Comparison of ENCODE assay signal across 11 cellular contexts in genomic region chr16:89685916-89686315, GRCh38. TPM values are rescaled to one million over a fixed set of nuclear protein-coding genes. Genes with fewer than 3 reads are reported as not detected.
DNase-seq lines count a peak whose midpoint lies in the region; ATAC-seq and TF ChIP-seq lines count a peak whose summit lies in the region.
"Had no signal": no experiment of that assay in that cellular context is flagged by ENCODE, and none has a peak within 500 bp of the region (broad histone marks: within the 10 kb centered on the region; RNA-seq: fewer than 3 reads in every experiment).

No MANE protein-coding gene starts in this region.

- H3K4me2 ChIP-seq in mammary epithelial cell (ENCODE audit: insufficient read depth, low read depth, low read length), result no peak overlapping the region

- H3K79me2 ChIP-seq in mammary epithelial cell (ENCODE audit: insufficient read depth, low read length), result peaks cover 32% of the 10 kb centered on the region

- H2AFZ ChIP-seq in mammary epithelial cell (ENCODE audit: low read depth, low read length), result no peak overlapping the region

- no peaks in the 10 kb centered on the region for H3K9me3 Mint-ChIP-seq in MCF 10A (ENCODE audit: unreplicated experiment)
- peaks cover 5% of the 10 kb centered on the region for H3K9me3 Mint-ChIP-seq in activated T-helper 1 cell treated with anti-CD3 and anti-CD28 coated beads, Interleukin-12 subunit alpha, Interleukin-12 subunit beta, Interleukin-2, Interleukin-4 antibody, amounts not matched to agents 30 ng/mL and 10 ng/mL and 1 ng/mL, durations not matched to agents 14 hours and 24 hours and 36 hours
- no peaks in the 10 kb centered on the region for H3K9me3 Mint-ChIP-seq in type B pancreatic cell

- H3K27ac Mint-ChIP-seq in MCF 10A (ENCODE audit: low read depth, unreplicated experiment), result peak overlapping the region; percentile 91
- peak overlapping the region; percentile 52 for H3K27ac Mint-ChIP-seq in activated T-helper 1 cell treated with anti-CD3 and anti-CD28 coated beads, Interleukin-12 subunit alpha, Interleukin-12 subunit beta, Interleukin-2, Interleukin-4 antibody, amounts not matched to agents 30 ng/mL and 10 ng/mL and 1 ng/mL, durations not matched to agents 14 hours and 24 hours and 36 hours
- H3K27ac Mint-ChIP-seq in type B pancreatic cell, result no peak overlapping the region

- CTCF ChIA-PET in MCF 10A (lab: Yijun Ruan, JAX), result interaction anchor here (0.6 to 1.0 kb wide), 2 partner anchors 14 to 235 kb away, joined by 3 to 4 read pairs; no protein-coding TSS in a partner anchor
- CTCF ChIA-PET in mammary epithelial cell (lab: Charles Lee; ENCODE audit: low non-redundant PET), result no interaction called here

- WGBS in mammary epithelial cell (ENCODE audit: low coverage, missing lambda C conversion rate), result 50% methylated on average over 1 of the region's 1 CpG

- H3K27ac ChIP-seq in mammary epithelial cell (ENCODE audit: insufficient read depth, low read depth, low read length), result no peak overlapping the region
- no peak overlapping the region for H3K27ac ChIP-seq in lower lobe of right lung
- no peak overlapping the region for H3K27ac ChIP-seq in gastrocnemius medialis

- no peaks in the 10 kb centered on the region for H4K20me1 ChIP-seq in mammary epithelial cell (ENCODE audit: insufficient read depth, low read length)

- dilution Hi-C loops in mammary epithelial cell (cut with HindIII; ENCODE audit: low sequenced_read_pairs), result loop anchor here (5.0 kb wide), 6 partner anchors 44 to 239 kb away; partner anchors contain the start of genes DPEP1 and RPL13

- no peak overlapping the region for H3K9ac ChIP-seq in mammary epithelial cell (ENCODE audit: insufficient read depth, low read length)

- H3K4me1 ChIP-seq in mammary epithelial cell (ENCODE audit: insufficient read depth, low read length) (peaks cover 5% of the 10 kb centered on the region), lower lobe of right lung (peaks cover 11% of the 10 kb centered on the region), gastrocnemius medialis (peaks cover 11 to 19% of the 10 kb centered on the region in 2 donors)

- H3K27me3 Mint-ChIP-seq in MCF 10A (ENCODE audit: insufficient read depth, unreplicated experiment) (no peaks in the 10 kb centered on the region), type B pancreatic cell (no peaks in the 10 kb centered on the region)
- H3K27me3 Mint-ChIP-seq in activated T-helper 1 cell treated with anti-CD3 and anti-CD28 coated beads, Interleukin-12 subunit alpha, Interleukin-12 subunit beta, Interleukin-2, Interleukin-4 antibody, amounts not matched to agents 30 ng/mL and 10 ng/mL and 1 ng/mL, durations not matched to agents 14 hours and 24 hours and 36 hours (ENCODE audit: insufficient read depth), result no peaks in the 10 kb centered on the region

- intact Hi-C loops in MCF 10A (cut with micrococcal nuclease) (no loop called here), mammary epithelial cell (cut with micrococcal nuclease) (no loop called here), lower lobe of right lung (cut with DNase I) (no loop called here), gastrocnemius medialis (cut with DNase I; ENCODE audit: low total_unique reads) (loop anchor here (1.0 kb wide), 3 partner anchors 14 to 35 kb away; partner anchors contain the start of genes CHMP1A, SPATA33 and ZNF276)
- intact Hi-C loops in activated T-helper 1 cell treated with anti-CD3 and anti-CD28 coated beads, Interleukin-12 subunit alpha, Interleukin-12 subunit beta, Interleukin-2, Interleukin-4 antibody, amounts not matched to agents 30 ng/mL and 10 ng/mL and 1 ng/mL, durations not matched to agents 14 hours and 24 hours and 36 hours (cut with micrococcal nuclease), result loop anchor here (1.0 kb wide), 3 partner anchors 14 to 28 kb away; no protein-coding TSS in a partner anchor

- H3K36me3 Mint-ChIP-seq in MCF 10A (ENCODE audit: insufficient read depth, unreplicated experiment) (peaks cover 20% of the 10 kb centered on the region), type B pancreatic cell (peaks cover 18% of the 10 kb centered on the region)
- peaks cover 14% of the 10 kb centered on the region for H3K36me3 Mint-ChIP-seq in activated T-helper 1 cell treated with anti-CD3 and anti-CD28 coated beads, Interleukin-12 subunit alpha, Interleukin-12 subunit beta, Interleukin-2, Interleukin-4 antibody, amounts not matched to agents 30 ng/mL and 10 ng/mL and 1 ng/mL, durations not matched to agents 14 hours and 24 hours and 36 hours (ENCODE audit: low read depth)

- no peak for ATAC-seq in lower lobe of right lung
- ATAC-seq in HG02610 (IDR thresholded peaks at IDR 0.05; ENCODE audit: unreplicated experiment), result no peak
- ATAC-seq in gastrocnemius medialis, result no peak

- POLR2A ChIA-PET in MCF 10A (lab: Yijun Ruan, JAX), result interaction anchor here (0.7 to 2.5 kb wide), 11 partner anchors 8 to 238 kb away, joined by 3 to 24 read pairs (median 9); partner anchors contain the start of genes CHMP1A, CPNE7, SPATA2L and SPATA33

- TF ChIP-seq POLR2A in gastrocnemius medialis (IDR thresholded peaks at IDR 0.05), result no peak

- H3K9me3 ChIP-seq in mammary epithelial cell (replicated peaks; ENCODE audit: insufficient read depth, low read length) (no peaks in the 10 kb centered on the region), lower lobe of right lung (no peaks in the 10 kb centered on the region), gastrocnemius medialis (no peaks in the 10 kb centered on the region)
- H3K9me3 ChIP-seq: pancreas, testis had no signal

- in situ Hi-C loops in mammary epithelial cell (cut with MboI; ENCODE audit: low sequenced_read_pairs in 2 of 2) (no loop called here), gastrocnemius medialis (cut with MboI; ENCODE audit: low sequenced_read_pairs in 4 of 4) (no loop called here)

- H3K4me1 Mint-ChIP-seq in MCF 10A (ENCODE audit: insufficient read depth, unreplicated experiment) (peaks cover 6% of the 10 kb centered on the region), type B pancreatic cell (ENCODE audit: unreplicated experiment) (peaks cover 9% of the 10 kb centered on the region)
- H3K4me1 Mint-ChIP-seq in activated T-helper 1 cell treated with anti-CD3 and anti-CD28 coated beads, Interleukin-12 subunit alpha, Interleukin-12 subunit beta, Interleukin-2, Interleukin-4 antibody, amounts not matched to agents 30 ng/mL and 10 ng/mL and 1 ng/mL, durations not matched to agents 14 hours and 24 hours and 36 hours (ENCODE audit: low read depth), result peaks cover 6% of the 10 kb centered on the region

- no TSS peak for BruUV-seq in MCF 10A (replicated peaks; lab: Mats Ljungman, UMichigan)
- no TSS peak for BruUV-seq in mammary epithelial cell (replicated peaks; lab: Mats Ljungman, UMichigan)

- H3K4me3 Mint-ChIP-seq in MCF 10A (ENCODE audit: unreplicated experiment) (peak overlapping the region; percentile 88), type B pancreatic cell (peak overlapping the region; percentile 54)
- peak overlapping the region; percentile 63 for H3K4me3 Mint-ChIP-seq in activated T-helper 1 cell treated with anti-CD3 and anti-CD28 coated beads, Interleukin-12 subunit alpha, Interleukin-12 subunit beta, Interleukin-2, Interleukin-4 antibody, amounts not matched to agents 30 ng/mL and 10 ng/mL and 1 ng/mL, durations not matched to agents 14 hours and 24 hours and 36 hours

- no peak for DNase-seq in MCF 10A (ENCODE audit: unreplicated experiment)
- no peak for DNase-seq in mammary epithelial cell
- DNase-seq in activated T-helper 1 cell treated with anti-CD3 and anti-CD28 coated beads, Interleukin-12 subunit alpha, Interleukin-12 subunit beta, Interleukin-2, Interleukin-4 antibody, amounts not matched to agents 30 ng/mL and 10 ng/mL and 1 ng/mL, durations not matched to agents 14 hours and 24 hours and 36 hours (ENCODE audit: low spot score), result no peak
- no peak for DNase-seq in lower lobe of right lung
- DNase-seq in type B pancreatic cell (ENCODE audit: extremely low spot score, unreplicated experiment), result no peak
- DNase-seq in DMS79 (lab: John Stamatoyannopoulos, UW), result no peak
- DNase-seq in gastrocnemius medialis, result no peak

- no peak overlapping the region for H3K4me3 ChIP-seq in mammary epithelial cell (replicated peaks in 1 of 3; ENCODE audit: insufficient read depth in 1 of 3, low read depth in 2 of 3, low read length in 3 of 3)
- H3K4me3 ChIP-seq in lower lobe of right lung, result peak overlapping the region; percentile 98
- no peak overlapping the region for H3K4me3 ChIP-seq in gastrocnemius medialis

- H3K36me3 ChIP-seq in mammary epithelial cell (ENCODE audit: insufficient read depth, low read length), result peaks cover 6% of the 10 kb centered on the region
- H3K36me3 ChIP-seq in lower lobe of right lung, result peaks cover 9% of the 10 kb centered on the region
- H3K36me3 ChIP-seq in gastrocnemius medialis, result peaks cover 0 to 8% of the 10 kb centered on the region in 2 donors
- H3K36me3 ChIP-seq: cardiac muscle cell had no signal

- H3K27me3 ChIP-seq in mammary epithelial cell (ENCODE audit: insufficient read depth, low read length) (no peaks in the 10 kb centered on the region), lower lobe of right lung (ENCODE audit: low read depth) (no peaks in the 10 kb centered on the region), gastrocnemius medialis (no peaks in the 10 kb centered on the region)
- H3K27me3 ChIP-seq: cardiac muscle cell, pancreas, testis had no signal

- TF ChIP-seq CTCF in MCF 10A (IDR thresholded peaks at IDR 0.05; ENCODE audit: unreplicated experiment), result no peak
- TF ChIP-seq CTCF in mammary epithelial cell (conservative IDR thresholded peaks at IDR 0.05 in 1 of 2, IDR thresholded peaks at IDR 0.05 in 1 of 2; ENCODE audit: extremely low read depth in 1 of 2, insufficient read depth in 1 of 2, low read depth in 1 of 2, low read length in 2 of 2), result no peak
- no peak for TF ChIP-seq CTCF in lower lobe of right lung (IDR thresholded peaks at IDR 0.05)
- no peak for TF ChIP-seq CTCF in type B pancreatic cell (conservative IDR thresholded peaks at IDR 0.05)
- no peak for TF ChIP-seq CTCF in gastrocnemius medialis (IDR thresholded peaks at IDR 0.05 in 4 of 5, conservative IDR thresholded peaks at IDR 0.05 in 1 of 5)

RNA-seq across cellular contexts. Expression of gene CDK10, which starts 0.6 kb away (rescaled TPM):
- total RNA-seq in MCF 10A (2022) (73.0 and 83.4 TPM in 2 replicates), mammary epithelial cell (10 to 100 TPM; 38.5 to 72.0 TPM), lower lobe of right lung (79.6 TPM), type B pancreatic cell (ENCODE audit: low replicate concordance) (104 and 132 TPM in 2 replicates), gastrocnemius medialis (10 to 100 TPM; 16.9 to 26.1 (median 19.7) TPM)
- polyA plus RNA-seq in mammary epithelial cell, result 42.1 TPM
- 13.5 TPM for polyA minus RNA-seq in mammary epithelial cell
- total RNA-seq in activated T-helper 1 cell treated with anti-CD3 and anti-CD28 coated beads, Interleukin-12 subunit alpha, Interleukin-12 subunit beta, Interleukin-2, Interleukin-4 antibody, amounts not matched to agents 30 ng/mL and 10 ng/mL and 1 ng/mL, durations not matched to agents 14 hours and 24 hours and 36 hours, result 93.9 and 99.6 TPM in 2 replicates

RNA-seq across cellular contexts. Expression of gene SPATA2L, which starts 15.6 kb away (rescaled TPM):
- total RNA-seq in MCF 10A (2022) (12.1 and 12.5 TPM in 2 replicates), mammary epithelial cell (1 to 10 TPM; 6.8 to 7.4 TPM), lower lobe of right lung (10.3 TPM), type B pancreatic cell (ENCODE audit: low replicate concordance) (12.6 and 18.5 TPM in 2 replicates), gastrocnemius medialis (1 to 10 TPM; 1.3 to 7.5 (median 3.2) TPM)
- polyA plus RNA-seq in mammary epithelial cell, result 3.2 TPM
- polyA minus RNA-seq in mammary epithelial cell, result 0.36 TPM
- 14.1 and 15.2 TPM in 2 replicates for total RNA-seq in activated T-helper 1 cell treated with anti-CD3 and anti-CD28 coated beads, Interleukin-12 subunit alpha, Interleukin-12 subunit beta, Interleukin-2, Interleukin-4 antibody, amounts not matched to agents 30 ng/mL and 10 ng/mL and 1 ng/mL, durations not matched to agents 14 hours and 24 hours and 36 hours

RNA-seq across cellular contexts. Expression of gene SPATA33, which starts 28.3 kb away (rescaled TPM):
- total RNA-seq in MCF 10A (2022) (7.2 and 9.5 TPM in 2 replicates), mammary epithelial cell (10 to 100 TPM in 1 of 2 donors, 1 to 10 TPM in 1; 2.2 to 11.2 TPM), lower lobe of right lung (9.7 TPM), type B pancreatic cell (ENCODE audit: low replicate concordance) (11.7 and 23.2 TPM in 2 replicates), gastrocnemius medialis (1 to 10 TPM; 1.2 to 2.7 (median 2.1) TPM)
- 6.4 TPM for polyA plus RNA-seq in mammary epithelial cell
- polyA minus RNA-seq in mammary epithelial cell, result 3.5 TPM
- total RNA-seq in activated T-helper 1 cell treated with anti-CD3 and anti-CD28 coated beads, Interleukin-12 subunit alpha, Interleukin-12 subunit beta, Interleukin-2, Interleukin-4 antibody, amounts not matched to agents 30 ng/mL and 10 ng/mL and 1 ng/mL, durations not matched to agents 14 hours and 24 hours and 36 hours, result 15.1 and 16.1 TPM in 2 replicates

RNA-seq across cellular contexts. Expression of gene CHMP1A, which starts 28.4 kb away (rescaled TPM):
- total RNA-seq in MCF 10A (2022), result 59.7 and 62.4 TPM in 2 replicates
- 100 to 1,000 TPM in 1 of 2 donors, 10 to 100 TPM in 1; 99.1 to 104 TPM for total RNA-seq in mammary epithelial cell
- polyA plus RNA-seq in mammary epithelial cell, result 94.9 TPM
- 53.5 TPM for polyA minus RNA-seq in mammary epithelial cell
- 85.7 and 87.7 TPM in 2 replicates for total RNA-seq in activated T-helper 1 cell treated with anti-CD3 and anti-CD28 coated beads, Interleukin-12 subunit alpha, Interleukin-12 subunit beta, Interleukin-2, Interleukin-4 antibody, amounts not matched to agents 30 ng/mL and 10 ng/mL and 1 ng/mL, durations not matched to agents 14 hours and 24 hours and 36 hours
- 70.4 TPM for total RNA-seq in lower lobe of right lung
- 93.4 and 104 TPM in 2 replicates for total RNA-seq in type B pancreatic cell (ENCODE audit: low replicate concordance)
- total RNA-seq in gastrocnemius medialis, result 100 to 1,000 TPM in 1 of 4 donors, 10 to 100 TPM in 3; 53.4 to 105 (median 78.8) TPM

RNA-seq across cellular contexts. Expression of gene VPS9D1, which starts 34.8 kb away (rescaled TPM):
- total RNA-seq in MCF 10A (2022) (12.0 and 13.2 TPM in 2 replicates), mammary epithelial cell (1 to 10 TPM; 4.3 to 8.0 TPM), lower lobe of right lung (15.6 TPM), type B pancreatic cell (ENCODE audit: low replicate concordance) (16.4 and 17.3 TPM in 2 replicates), gastrocnemius medialis (1 to 10 TPM; 2.3 to 9.4 (median 3.4) TPM)
- 3.5 TPM for polyA plus RNA-seq in mammary epithelial cell
- 2.7 TPM for polyA minus RNA-seq in mammary epithelial cell
- 4.9 and 5.9 TPM in 2 replicates for total RNA-seq in activated T-helper 1 cell treated with anti-CD3 and anti-CD28 coated beads, Interleukin-12 subunit alpha, Interleukin-12 subunit beta, Interleukin-2, Interleukin-4 antibody, amounts not matched to agents 30 ng/mL and 10 ng/mL and 1 ng/mL, durations not matched to agents 14 hours and 24 hours and 36 hours

Comparison
In these comparisons a context has a peak if more than half of its experiments do, and no peak if none do; other contexts are left out.
1. intact Hi-C loops: an anchor here in activated T-helper 1 cell treated with anti-CD3 and anti-CD28 coated beads, Interleukin-12 subunit alpha, Interleukin-12 subunit beta, Interleukin-2, Interleukin-4 antibody, amounts not matched to agents 30 ng/mL and 10 ng/mL and 1 ng/mL, durations not matched to agents 14 hours and 24 hours and 36 hours (1.0 kb wide) and gastrocnemius medialis (1.0 kb wide); none called in MCF 10A, mammary epithelial cell and lower lobe of right lung.